In genomic region chr1:170881268-170882265, GRCh38 we compare ENCODE assay signal across 9 cellular contexts. TPM values are rescaled to one million over a fixed set of nuclear protein-coding genes. Genes with fewer than 3 reads are reported as not detected.
DNase-seq lines count a peak whose midpoint lies in the region; ATAC-seq, FAIRE-seq and TF ChIP-seq lines count a peak whose summit lies in the region.
"Had no signal": no experiment of that assay in that cellular context is flagged by ENCODE, and none has a peak within 500 bp of the region (broad histone marks: within the 10 kb centered on the region; RNA-seq: fewer than 3 reads in every experiment).

No MANE protein-coding gene starts in this region.

- no peaks in the 10 kb centered on the region for H3K27me3 ChIP-seq in endothelial cell of umbilical vein (ENCODE audit: control insufficient read depth in 2 of 2, insufficient read depth in 2 of 2, low read length in 2 of 2)
- H3K27me3 ChIP-seq in psoas muscle (ENCODE audit: insufficient read depth in 3 of 3, low read length in 2 of 3) = no peaks in the 10 kb centered on the region

- H3K9me3 ChIP-seq in endothelial cell of umbilical vein (replicated peaks; ENCODE audit: control insufficient read depth, insufficient read depth, low read length) (no peaks in the 10 kb centered on the region), psoas muscle (no peaks in the 10 kb centered on the region)

- H3K36me3 ChIP-seq in endothelial cell of umbilical vein (ENCODE audit: control insufficient read depth in 2 of 2, extremely low read depth in 1 of 2, insufficient read depth in 2 of 2, low read length in 2 of 2) (no peaks in the 10 kb centered on the region), psoas muscle (ENCODE audit: insufficient read depth in 1 of 2, low read depth in 1 of 2) (no peaks in the 10 kb centered on the region)

- intact Hi-C loops in endothelial cell of umbilical vein (cut with micrococcal nuclease) (loop anchor here (1.0 to 10.0 kb wide), 5 partner anchors 192 to 1067 kb away; no protein-coding TSS in a partner anchor), psoas muscle (cut with DNase I) (loop anchor here in 1 of 2 donors (2.0 to 10.0 kb wide), 3 partner anchors 211 to 949 kb away; no protein-coding TSS in a partner anchor)

- H3K27ac ChIP-seq in endothelial cell of umbilical vein (ENCODE audit: insufficient read depth, low read depth, low read length) = no peak overlapping the region
- H3K27ac ChIP-seq in psoas muscle = no peak overlapping the region

- BruUV-seq in endothelial cell of umbilical vein (replicated peaks; lab: Mats Ljungman, UMichigan) = no TSS peak

- no peaks in the 10 kb centered on the region for H3K9me1 ChIP-seq in endothelial cell of umbilical vein (replicated peaks; ENCODE audit: control insufficient read depth, extremely low read depth, insufficient read depth, low read length)

- peak; percentile 75 for FAIRE-seq in endothelial cell of umbilical vein (lab: Jason Lieb, UNC)

- CTCF ChIA-PET in endothelial cell of umbilical vein (lab: Charles Lee) = interaction anchor here (1.0 to 1.5 kb wide), 4 partner anchors 9 to 214 kb away, joined by 3 to 15 read pairs (median 3); no protein-coding TSS in a partner anchor

- H3K4me2 ChIP-seq in endothelial cell of umbilical vein (ENCODE audit: insufficient read depth, low read length) = no peak overlapping the region

- POLR2A ChIA-PET in endothelial cell of umbilical vein (lab: Charles Lee) = no interaction called here

- H3K4me3 ChIP-seq in endothelial cell of umbilical vein (replicated peaks in 1 of 3; ENCODE audit: insufficient read depth in 1 of 3, low read depth in 1 of 3, low read length in 3 of 3) (no peak overlapping the region), psoas muscle (peak overlapping the region; percentile 40)

- no peak for TF ChIP-seq POLR2A in endothelial cell of umbilical vein (IDR thresholded peaks at IDR 0.05; ENCODE audit: low read depth, low read length)

- H4K20me1 ChIP-seq in endothelial cell of umbilical vein (replicated peaks; ENCODE audit: control insufficient read depth, extremely low read depth, insufficient read depth, low read length) = no peaks in the 10 kb centered on the region

- TF ChIP-seq CTCF in endothelial cell of umbilical vein (IDR thresholded peaks at IDR 0.05; ENCODE audit: extremely low read depth in 1 of 2, insufficient read depth in 1 of 2, low read depth in 1 of 2, low read length in 2 of 2) = peak in 1 of 2 donors; percentile 19
- peak; percentile 62 for TF ChIP-seq CTCF in psoas muscle (IDR thresholded peaks at IDR 0.05)

- H3K79me2 ChIP-seq in endothelial cell of umbilical vein (ENCODE audit: control insufficient read depth, insufficient read depth, low read length) = no peaks in the 10 kb centered on the region

- DNase-seq in NCI-H2171 treated with DMSO at 0.1 percent for 48 hours (lab: John Stamatoyannopoulos, UW) = peak; percentile 17
- no peak for DNase-seq in NCI-H2171 (lab: John Stamatoyannopoulos, UW)
- peak; percentile 23 for DNase-seq in NCI-H446 treated with DMSO at 0.1 percent for 48 hours (lab: John Stamatoyannopoulos, UW)
- peak; percentile 39 for DNase-seq in endothelial cell of umbilical vein (ENCODE audit: low read depth, low spot score)
- DNase-seq in psoas muscle = no peak
- DNase-seq in NCI-H187 treated with DMSO at 0.1 percent for 48 hours (lab: John Stamatoyannopoulos, UW) = no peak
- no peak for DNase-seq in activated CD4-positive, alpha-beta T cell treated with anti-CD3 and anti-CD28 coated beads, Interleukin-2, amount 50 U/mL, for 4 hours

- H3K9ac ChIP-seq in endothelial cell of umbilical vein (replicated peaks; ENCODE audit: extremely low read depth, insufficient read depth, low read length) = no peak overlapping the region

- H3K4me1 ChIP-seq in endothelial cell of umbilical vein (ENCODE audit: control insufficient read depth, extremely low read depth, insufficient read depth, low read length) (no peaks in the 10 kb centered on the region), psoas muscle (peaks cover 11% of the 10 kb centered on the region)

- peak; percentile 63 to 82 (median 76) for ATAC-seq in psoas muscle
- ATAC-seq in HG03095 (IDR thresholded peaks at IDR 0.05; ENCODE audit: unreplicated experiment) = no peak

- WGBS in psoas muscle, 3 donors = 7 to 14% (median 7%) methylated on average over 5 of the region's 5 CpGs

- dilution Hi-C loops in endothelial cell of umbilical vein (cut with MboI; ENCODE audit: extremely low pct_ligation_motif_present, low sequenced_read_pairs) = no loop called here

- peak overlapping the region; percentile 27 for H2AFZ ChIP-seq in endothelial cell of umbilical vein (ENCODE audit: low read depth, low read length)

TF ChIP-seq in endothelial cell of umbilical vein, 7 proteins besides CTCF, POLR2A, EP300 and RAD21:
- TF ChIP-seq GATA2 (IDR thresholded peaks at IDR 0.05; ENCODE audit: insufficient read depth, insufficient read length, low read depth, low read length) (no peak), MYC (IDR thresholded peaks at IDR 0.05; ENCODE audit: low read depth, low read length) (no peak), JUN (IDR thresholded peaks at IDR 0.05; ENCODE audit: borderline replicate concordance, insufficient read depth, insufficient read length, low read depth) (no peak), FOS (IDR thresholded peaks at IDR 0.05; ENCODE audit: borderline replicate concordance, insufficient read depth, low read length) (no peak), EZH2 (IDR thresholded peaks at IDR 0.05; ENCODE audit: borderline replicate concordance, low read depth, low read length, severe bottlenecking) (no peak), POLR2AphosphoS5 (IDR thresholded peaks at IDR 0.05; ENCODE audit: insufficient read depth, low read depth, low read length) (no peak)
- TF ChIP-seq, protein P1, sequence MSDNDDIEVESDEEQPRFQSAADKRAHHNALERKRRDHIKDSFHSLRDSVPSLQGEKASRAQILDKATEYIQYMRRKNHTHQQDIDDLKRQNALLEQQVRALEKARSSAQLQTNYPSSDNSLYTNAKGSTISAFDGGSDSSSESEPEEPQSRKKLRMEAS (IDR thresholded peaks at IDR 0.05; ENCODE audit: insufficient read depth, insufficient read length) = no peak

RNA-seq across cellular contexts. Expression of gene MROH9, which starts 53.8 kb away (rescaled TPM):
- total RNA-seq in endothelial cell of umbilical vein (not detected in 2 replicates), psoas muscle (not detected)
- polyA plus RNA-seq in endothelial cell of umbilical vein (not detected in 2 replicates), psoas muscle (not detected)
- not detected in 2 replicates for polyA plus RNA-seq in endothelial cell of umbilical vein (2011; cell fraction: cytosol; rRNA removed)
- not detected in 2 replicates for polyA plus RNA-seq in endothelial cell of umbilical vein (2011; cell fraction: nucleus; rRNA removed)
- not detected in 2 replicates for polyA plus RNA-seq in endothelial cell of umbilical vein (2012)
- polyA minus RNA-seq in endothelial cell of umbilical vein = not detected in 2 replicates
- not detected for polyA minus RNA-seq in endothelial cell of umbilical vein (2011; cell fraction: cytosol; rRNA and poly(A)+ RNA removed)
- polyA minus RNA-seq in endothelial cell of umbilical vein (2011; cell fraction: nucleus; rRNA and poly(A)+ RNA removed) = not detected in 2 replicates
- total RNA-seq: activated CD8-positive, alpha-beta memory T cell treated with anti-CD3 and anti-CD28 coated beads for 36 hours had no signal

Comparison
In these comparisons a context has a peak if more than half of its experiments do, and no peak if none do; other contexts are left out.
1. DNase-seq: peak in NCI-H2171 treated with DMSO at 0.1 percent for 48 hours (single experiment), NCI-H446 treated with DMSO at 0.1 percent for 48 hours (single experiment) and endothelial cell of umbilical vein (single experiment); none in NCI-H2171 (single experiment), psoas muscle (0 of 2), NCI-H187 treated with DMSO at 0.1 percent for 48 hours (single experiment) and activated CD4-positive, alpha-beta T cell treated with anti-CD3 and anti-CD28 coated beads, Interleukin-2, amount 50 U/mL, for 4 hours (0 of 2).